14 cellular contexts compared by ENCODE assay signal in the genomic region with DNA sequence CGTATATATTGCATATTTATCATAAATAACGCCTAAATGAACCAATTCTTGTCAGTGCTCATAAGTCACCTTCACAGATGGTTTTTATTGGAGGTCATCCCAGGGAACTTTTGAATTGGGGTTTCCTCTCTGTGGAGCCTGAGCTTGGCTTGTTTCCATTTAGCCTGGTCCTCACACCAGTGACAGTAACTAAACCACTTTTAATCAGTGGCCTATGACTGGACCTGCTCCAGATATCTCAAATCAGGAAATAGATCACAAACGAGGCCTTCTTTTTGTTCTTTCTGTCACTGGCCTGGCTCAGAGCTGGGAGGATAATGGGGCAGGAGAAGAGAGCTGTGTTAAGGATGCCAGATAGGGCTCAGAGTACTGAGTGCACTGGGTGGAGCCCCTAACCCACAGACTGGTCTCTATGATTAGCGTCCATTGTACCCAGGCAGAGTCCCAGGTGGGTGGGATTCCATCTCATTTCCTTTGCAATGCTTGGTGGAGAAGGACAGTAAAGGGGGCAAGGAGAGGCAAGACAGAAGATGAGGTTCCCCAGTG.
DNase-seq lines count a peak whose midpoint lies in the region; ATAC-seq and TF ChIP-seq lines count a peak whose summit lies in the region.
"Had no signal": no experiment of that assay in that cellular context is flagged by ENCODE, and none has a peak within 500 bp of the region (broad histone marks: within the 10 kb centered on the region; RNA-seq: fewer than 3 reads in every experiment).

No MANE protein-coding gene starts in this region.

- no peaks in the 10 kb centered on the region for H3K36me3 Mint-ChIP-seq in activated naive CD8-positive, alpha-beta T cell treated with anti-CD3 and anti-CD28 coated beads for 36 hours

- no peak overlapping the region; the same call in 1 of the 2 replicates for H2AFZ ChIP-seq in SK-N-SH (ENCODE audit: low read depth)
- no peak overlapping the region for H2AFZ ChIP-seq in smooth muscle cell (ENCODE audit: low read depth)
- H2AFZ ChIP-seq: GM23248 had no signal

- no peak for TF ChIP-seq RAD21 in SK-N-SH (IDR thresholded peaks at IDR 0.05; ENCODE audit: low read length)

- POLR2A ChIA-PET in SK-N-SH (lab: Yijun Ruan, JAX) = no interaction called here

- no peak overlapping the region for H3K4me3 ChIP-seq in right cardiac atrium (ENCODE audit: low read length)
- H3K4me3 ChIP-seq in SK-N-SH (ENCODE audit: low read depth in 2 of 2, low read length in 1 of 2) = no peak overlapping the region
- no peak overlapping the region for H3K4me3 ChIP-seq in dorsolateral prefrontal cortex
- no peak overlapping the region for H3K4me3 ChIP-seq in smooth muscle cell
- H3K4me3 ChIP-seq: GM23248 had no signal

- H3F3A ChIP-seq in SK-N-SH (replicated peaks; ENCODE audit: insufficient read depth) = peaks cover 40% of the 10 kb centered on the region
- peaks cover 32% of the 10 kb centered on the region for H3F3A ChIP-seq in smooth muscle cell (ENCODE audit: low read depth)

- DNase-seq in right cardiac atrium (no peak), Right ventricle myocardium inferior (ENCODE audit: missing footprints) (no peak), SK-N-SH (peak; percentile 12), dorsolateral prefrontal cortex (no peak), smooth muscle cell (lab: John Stamatoyannopoulos, UW; ENCODE audit: unreplicated experiment) (no peak), hippocampal formation (lab: John Stamatoyannopoulos, UW) (no peak)
- DNase-seq in activated naive CD8-positive, alpha-beta T cell treated with anti-CD3 and anti-CD28 coated beads for 36 hours = no peak
- DNase-seq: ACHN; Calu3; CD4-positive, alpha-beta T cell; DMS 273 treated with DMSO at 0.1 percent for 48 hours; GM23248; H7 had no signal

- CTCF ChIA-PET in SK-N-SH (lab: Yijun Ruan, JAX) = interaction anchor here (1.5 kb wide), 1 partner anchor 12 kb away, joined by 3 read pairs; no protein-coding TSS in a partner anchor

- WGBS in right cardiac atrium = 61% methylated on average over 4 of the region's 4 CpGs
- WGBS in SK-N-SH (ENCODE audit: low lambda C conversion rate) = 65% methylated on average over 4 of the region's 4 CpGs
- WGBS in smooth muscle cell (ENCODE audit: low lambda C conversion rate) = 71% methylated on average over 4 of the region's 4 CpGs

- no peak overlapping the region for H3K27ac Mint-ChIP-seq in activated naive CD8-positive, alpha-beta T cell treated with anti-CD3 and anti-CD28 coated beads for 36 hours
- H3K27ac Mint-ChIP-seq: CD4-positive, alpha-beta T cell had no signal

- H3K4me2 ChIP-seq in SK-N-SH (no peak overlapping the region), smooth muscle cell (peak overlapping the region; percentile 71)

- peaks cover 19% of the 10 kb centered on the region for H3K27me3 Mint-ChIP-seq in activated naive CD8-positive, alpha-beta T cell treated with anti-CD3 and anti-CD28 coated beads for 36 hours

- TF ChIP-seq EP300 in SK-N-SH (IDR thresholded peaks at IDR 0.05; ENCODE audit: borderline replicate concordance in 1 of 2, low read depth in 1 of 2, low read length in 1 of 2) = no peak

- H3K79me2 ChIP-seq in SK-N-SH (ENCODE audit: insufficient read depth) (no peaks in the 10 kb centered on the region), smooth muscle cell (ENCODE audit: low read depth) (no peaks in the 10 kb centered on the region)

- no peaks in the 10 kb centered on the region for H3K9me3 ChIP-seq in right cardiac atrium (ENCODE audit: control insufficient read depth, low read length)
- H3K9me3 ChIP-seq in SK-N-SH = no peaks in the 10 kb centered on the region
- H3K9me3 ChIP-seq in smooth muscle cell (replicated peaks; ENCODE audit: low read depth) = no peaks in the 10 kb centered on the region

- H3K36me3 ChIP-seq in SK-N-SH (replicated peaks in 1 of 2; ENCODE audit: control insufficient read depth in 1 of 2, insufficient read depth in 2 of 2, low read length in 1 of 2) = no peaks in the 10 kb centered on the region
- no peaks in the 10 kb centered on the region for H3K36me3 ChIP-seq in smooth muscle cell (ENCODE audit: low read depth)

- no peak overlapping the region for H3K9ac ChIP-seq in SK-N-SH
- no peak overlapping the region for H3K9ac ChIP-seq in smooth muscle cell (ENCODE audit: low read depth)
- H3K9ac ChIP-seq: GM23248 had no signal

- H3K27me3 ChIP-seq in right cardiac atrium (ENCODE audit: control insufficient read depth, insufficient read depth) = no peaks in the 10 kb centered on the region
- no peaks in the 10 kb centered on the region for H3K27me3 ChIP-seq in SK-N-SH (ENCODE audit: insufficient read depth)
- no peaks in the 10 kb centered on the region for H3K27me3 ChIP-seq in dorsolateral prefrontal cortex
- H3K27me3 ChIP-seq in smooth muscle cell (ENCODE audit: low read depth) = no peaks in the 10 kb centered on the region

- H3K4me1 ChIP-seq in right cardiac atrium (ENCODE audit: control insufficient read depth, insufficient read depth, low read length) (no peaks in the 10 kb centered on the region), SK-N-SH (ENCODE audit: control insufficient read depth in 1 of 2, insufficient read depth in 2 of 2, low read depth in 1 of 2, low read length in 1 of 2) (peaks cover 3 to 16% of the 10 kb centered on the region in 2 experiments; a peak in 3 of 4 replicates), smooth muscle cell (ENCODE audit: low read depth) (peaks cover 19% of the 10 kb centered on the region)

- ATAC-seq in right cardiac atrium (peak; percentile 47 to 70), Right ventricle myocardium inferior (no peak), HG02981 (IDR thresholded peaks at IDR 0.05; ENCODE audit: unreplicated experiment) (no peak)

- H3K9me2 ChIP-seq in SK-N-SH = no peaks in the 10 kb centered on the region

- intact Hi-C loops in right cardiac atrium (cut with DNase I) (no loop called here), Right ventricle myocardium inferior (cut with DNase I) (no loop called here), dorsolateral prefrontal cortex (cut with DNase I) (loop anchor here in 1 of 2 donors (10.0 kb wide), 1 partner anchor 112 kb away; no protein-coding TSS in a partner anchor)

- H3K4me3 Mint-ChIP-seq in activated naive CD8-positive, alpha-beta T cell treated with anti-CD3 and anti-CD28 coated beads for 36 hours = no peak overlapping the region
- H3K4me3 Mint-ChIP-seq: CD4-positive, alpha-beta T cell had no signal

- TF ChIP-seq CTCF in SK-N-SH (IDR thresholded peaks at IDR 0.05) (no peak), dorsolateral prefrontal cortex (IDR thresholded peaks at IDR 0.05 in 54 of 56, conservative IDR thresholded peaks at IDR 0.05 in 2 of 56; ENCODE audit: low read depth in 1 of 56, partially characterized antibody in 56 of 56) (no peak), smooth muscle cell (IDR thresholded peaks at IDR 0.05; ENCODE audit: borderline replicate concordance, insufficient read depth, poor library complexity, severe bottlenecking) (no peak)

- no peaks in the 10 kb centered on the region for H3K9me3 Mint-ChIP-seq in activated naive CD8-positive, alpha-beta T cell treated with anti-CD3 and anti-CD28 coated beads for 36 hours
- H3K9me3 Mint-ChIP-seq: CD4-positive, alpha-beta T cell had no signal

- H4K20me1 ChIP-seq in SK-N-SH (ENCODE audit: insufficient read depth) (no peaks in the 10 kb centered on the region), smooth muscle cell (ENCODE audit: low read depth) (no peaks in the 10 kb centered on the region)

- H3K4me1 Mint-ChIP-seq in activated naive CD8-positive, alpha-beta T cell treated with anti-CD3 and anti-CD28 coated beads for 36 hours = no peaks in the 10 kb centered on the region

- H3K27ac ChIP-seq in right cardiac atrium (ENCODE audit: low read length) (no peak overlapping the region), SK-N-SH (ENCODE audit: low read depth in 2 of 2, low read length in 1 of 2) (peak overlapping the region; percentile 81 to 88; a peak in 3 of 4 replicates), dorsolateral prefrontal cortex (peak overlapping the region in 49 of 59 donors; percentile 15 to 97 (median 81)), smooth muscle cell (ENCODE audit: low read depth) (peak overlapping the region; percentile 84)
- H3K27ac ChIP-seq: GM23248 had no signal

TF ChIP-seq in SK-N-SH, 30 proteins besides CTCF, POLR2A, EP300 and RAD21:
- TF ChIP-seq TCF12 (IDR thresholded peaks at IDR 0.05) = 0 out of 2 replicates have a peak, but pooled peaks have one; percentile 11
- no peak for TF ChIP-seq YY1 (IDR thresholded peaks at IDR 0.05; ENCODE audit: low read depth)

Comparison
In these comparisons a context has a peak if more than half of its experiments do, and no peak if none do; other contexts are left out.
1. ATAC-seq: peak in right cardiac atrium (2 of 2); none in Right ventricle myocardium inferior (single experiment) and HG02981 (single experiment).